Comparison of ENCODE assay signal across 20 cellular contexts in the genomic region with DNA sequence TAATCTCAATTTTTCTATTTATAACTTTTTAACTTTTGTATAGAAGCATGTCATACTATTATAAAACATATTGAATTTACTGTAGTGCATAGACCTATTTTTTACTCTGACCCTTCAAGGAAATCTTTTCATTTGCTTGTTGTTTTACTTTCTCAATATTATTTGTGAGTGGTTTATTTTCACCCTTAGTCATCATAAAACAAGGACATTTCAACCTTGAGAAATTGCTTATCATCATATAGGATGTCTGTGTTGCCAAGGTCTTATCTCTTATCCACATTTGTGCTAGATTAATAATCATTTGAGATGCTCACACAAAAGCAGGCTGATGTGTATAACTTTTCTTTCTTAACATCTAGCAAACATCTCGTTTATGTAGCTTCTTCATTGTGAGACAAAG.
A peak's percentile ranks its signal among the peaks of the same experiment; 100 is the strongest.
DNase-seq lines count a peak whose midpoint lies in the region; ATAC-seq, FAIRE-seq and TF ChIP-seq lines count a peak whose summit lies in the region.
"Had no signal": no experiment of that assay in that cellular context is flagged by ENCODE, and none has a peak within 500 bp of the region (broad histone marks: within the 10 kb centered on the region; RNA-seq: fewer than 3 reads in every experiment).

No MANE protein-coding gene starts in this region.

- H2BK20ac ChIP-seq in IMR-90 (ENCODE audit: low read depth, low read length), result no peak overlapping the region

- no peaks in the 10 kb centered on the region for H3K4me1 ChIP-seq in IMR-90 (ENCODE audit: control insufficient read depth, insufficient read depth, low read length)
- H3K4me1 ChIP-seq in K562 (replicated peaks in 1 of 2; ENCODE audit: control insufficient read depth in 2 of 2, insufficient read depth in 2 of 2, low read length in 2 of 2), result no peaks in the 10 kb centered on the region
- H3K4me1 ChIP-seq: BE2C, BLaER1 had no signal

- H2BK15ac ChIP-seq in IMR-90 (ENCODE audit: low read depth, low read length), result no peak overlapping the region

- H3K4ac ChIP-seq in IMR-90 (ENCODE audit: low read depth, low read length), result no peak overlapping the region

- H3K4me3 ChIP-seq in IMR-90 (ENCODE audit: insufficient read depth, low read depth, low read length) (no peak overlapping the region), K562 (no peak overlapping the region)
- H3K4me3 ChIP-seq: BLaER1 had no signal

- no peaks in the 10 kb centered on the region for H3K9me1 ChIP-seq in IMR-90 (ENCODE audit: insufficient read depth, low read length)
- H3K9me1 ChIP-seq in K562 (ENCODE audit: control insufficient read depth, insufficient read depth, low read length), result no peaks in the 10 kb centered on the region

- H3K27me3 ChIP-seq in IMR-90 (ENCODE audit: control insufficient read depth, insufficient read depth, low read length) (no peaks in the 10 kb centered on the region), K562 (ENCODE audit: control insufficient read depth in 2 of 2, insufficient read depth in 2 of 2, low read length in 2 of 2) (no peaks in the 10 kb centered on the region)
- H3K27me3 ChIP-seq: BE2C, BLaER1 had no signal

- H3K9me3 ChIP-seq in IMR-90 (ENCODE audit: control insufficient read depth, insufficient read depth, low read length) (peaks cover 6% of the 10 kb centered on the region; the same call in 1 of the 2 replicates), K562 (replicated peaks; ENCODE audit: control insufficient read depth, insufficient read depth, low read depth, low read length) (no peaks in the 10 kb centered on the region)
- H3K9me3 ChIP-seq: BE2C had no signal

- POLR2A ChIA-PET in IMR-90 (lab: Charles Lee; ENCODE audit: unreplicated experiment), result no interaction called here
- POLR2A ChIA-PET in K562 (lab: Yijun Ruan, JAX), result no interaction called here

- in situ Hi-C loops in IMR-90 (cut with MboI; ENCODE audit: low sequenced_read_pairs) (no loop called here), K562 (cut with MboI) (no loop called here)

- DNase-seq in D721Med (ENCODE audit: insufficient read length, low spot score), result no peak
- no peak for DNase-seq in IMR-90
- no peak for DNase-seq in K562 (ENCODE audit: extremely low read depth in 1 of 4, low spot score in 3 of 4)
- DNase-seq in NCI-H187 treated with DMSO at 0.1 percent for 48 hours (lab: John Stamatoyannopoulos, UW), result no peak
- DNase-seq in NCI-H2196 (lab: John Stamatoyannopoulos, UW; ENCODE audit: unreplicated experiment), result no peak
- DNase-seq in stimulated activated CD4-positive, alpha-beta T cell treated with anti-CD3 and anti-CD28 coated beads, Interleukin-12 subunit alpha, Interleukin-12 subunit beta, amount 100 ng/mL, for 4 hours, result no peak
- DNase-seq: 8988T; ACHN; BE2C; C1 segment of cervical spinal cord; CD4-positive, alpha-beta memory T cell; CD4-positive, CD25-positive, alpha-beta regulatory T cell; CD8-positive, alpha-beta memory T cell; COR-L47; DMS79 treated with DMSO at 0.1 percent for 48 hours; GF-D8 had no signal

- H2AFZ ChIP-seq in IMR-90 (replicated peaks; ENCODE audit: low read length, poor library complexity), result no peak overlapping the region
- H2AFZ ChIP-seq in K562 (ENCODE audit: low read depth, low read length), result no peak overlapping the region

- H3K79me2 ChIP-seq in K562 (ENCODE audit: control insufficient read depth, insufficient read depth, low read length), result no peaks in the 10 kb centered on the region

- WGBS in IMR-90 (ENCODE audit: extremely low coverage in 2 of 2, insufficient read length in 1 of 2), 2 experiments, result no CpG with 5 or more reads among the region's 1 CpG
- WGBS in K562 (ENCODE audit: insufficient coverage, low coverage, missing lambda C conversion rate), result 0% methylated on average over 1 of the region's 1 CpG

- H3K23ac ChIP-seq in IMR-90 (ENCODE audit: low read depth, low read length), result no peak overlapping the region

- no peak overlapping the region for H4K5ac ChIP-seq in IMR-90 (ENCODE audit: low read depth, low read length)

- H3K4me2 ChIP-seq in IMR-90 (ENCODE audit: low read depth, low read length), result no peak overlapping the region
- H3K4me2 ChIP-seq in K562 (ENCODE audit: insufficient read depth, low read length), result no peak overlapping the region
- H3K4me2 ChIP-seq: BLaER1 had no signal

- intact Hi-C loops in IMR-90 (cut with micrococcal nuclease) (no loop called here), K562 (cut with micrococcal nuclease) (no loop called here)

- CTCF ChIA-PET in IMR-90 (lab: Yijun Ruan, JAX), result interaction anchor here (0.6 kb wide), 1 partner anchor 30 kb away, joined by 3 read pairs; no protein-coding TSS in a partner anchor
- CTCF ChIA-PET in K562 (lab: Yijun Ruan, JAX; ENCODE audit: low intra/inter-chr PET ratio), result no interaction called here

- H3K14ac ChIP-seq in IMR-90 (replicated peaks; ENCODE audit: low read depth, low read length), result no peak overlapping the region

- H3K79me1 ChIP-seq in IMR-90 (ENCODE audit: low read depth in 1 of 2, low read length in 2 of 2), result no peaks in the 10 kb centered on the region

- TF ChIP-seq EP300 in K562 (IDR thresholded peaks at IDR 0.05; ENCODE audit: low read length), result no peak

- no peak overlapping the region for H2AK9ac ChIP-seq in IMR-90 (replicated peaks; ENCODE audit: low read depth, low read length, poor library complexity)

- H4K91ac ChIP-seq in IMR-90 (ENCODE audit: insufficient read depth, low read depth, low read length), result no peak overlapping the region

- FAIRE-seq in D721Med (lab: Jason Lieb, UNC), result peak; percentile 29
- FAIRE-seq in K562 (lab: Jason Lieb, UNC), result no peak
- FAIRE-seq: G401.6, GM12891, GM19239 had no signal

- H3K9ac ChIP-seq in IMR-90 (ENCODE audit: low read depth, low read length), result no peak overlapping the region
- no peak overlapping the region for H3K9ac ChIP-seq in K562 (ENCODE audit: insufficient read depth in 1 of 2, low read depth in 2 of 2, low read length in 2 of 2)
- H3K9ac ChIP-seq: BLaER1 had no signal

- BruUV-seq in IMR-90 (replicated peaks; lab: Mats Ljungman, UMichigan) (no TSS peak), K562 (replicated peaks; lab: Mats Ljungman, UMichigan) (no TSS peak)

- H3K27ac ChIP-seq in IMR-90 (ENCODE audit: insufficient read depth, low read length), result no peak overlapping the region
- H3K27ac ChIP-seq in K562 (ENCODE audit: extremely low read depth, low read depth, low read length), result no peak overlapping the region
- H3K27ac ChIP-seq: BLaER1 had no signal

- no peak overlapping the region for H2BK5ac ChIP-seq in IMR-90 (ENCODE audit: low read depth, low read length, poor library complexity, severe bottlenecking)

- no peak for TF ChIP-seq CTCF in D721Med (IDR thresholded peaks at IDR 0.05; ENCODE audit: insufficient read depth, missing control alignments)
- no peak for TF ChIP-seq CTCF in IMR-90 (conservative IDR thresholded peaks at IDR 0.05; ENCODE audit: low read depth, low read length)
- TF ChIP-seq CTCF in K562 (IDR thresholded peaks at IDR 0.05 in 2 of 3, conservative IDR thresholded peaks at IDR 0.05 in 1 of 3; ENCODE audit: insufficient read depth in 2 of 3, low read depth in 1 of 3, low read length in 3 of 3), result no peak

- no peak for TF ChIP-seq RAD21 in IMR-90 (IDR thresholded peaks at IDR 0.05; ENCODE audit: low read length)
- no peak for TF ChIP-seq RAD21 in K562 (CRISPR knock-in tag; conservative IDR thresholded peaks at IDR 0.05 in 1 of 2, IDR thresholded peaks at IDR 0.05 in 1 of 2)

- H3K18ac ChIP-seq in IMR-90 (ENCODE audit: low read depth, low read length), result no peak overlapping the region

- no peak overlapping the region for H2BK120ac ChIP-seq in IMR-90 (ENCODE audit: low read depth, low read length)

- H4K20me1 ChIP-seq in IMR-90 (ENCODE audit: insufficient read depth, low read length) (no peaks in the 10 kb centered on the region), K562 (replicated peaks; ENCODE audit: control insufficient read depth, insufficient read depth, low read length) (no peaks in the 10 kb centered on the region)
- H4K20me1 ChIP-seq: BLaER1 had no signal

- no peak overlapping the region for H2AK5ac ChIP-seq in IMR-90 (ENCODE audit: low read depth, low read length)

- no peak for ATAC-seq in IMR-90 (ENCODE audit: low read depth)
- no peak for ATAC-seq in K562

- H3K56ac ChIP-seq in IMR-90 (ENCODE audit: extremely low read depth, insufficient read depth, low read length), result no peak overlapping the region

- no peak for TF ChIP-seq POLR2A in IMR-90 (IDR thresholded peaks at IDR 0.05; ENCODE audit: low read depth, low read length)
- no peak for TF ChIP-seq POLR2A in K562 (conservative IDR thresholded peaks at IDR 0.05)

- H3K36me3 ChIP-seq in IMR-90 (ENCODE audit: control insufficient read depth, insufficient read depth, low read length) (no peaks in the 10 kb centered on the region), K562 (ENCODE audit: control insufficient read depth, insufficient read depth, low read length) (no peaks in the 10 kb centered on the region)
- H3K36me3 ChIP-seq: BE2C, BLaER1 had no signal

- dilution Hi-C loops in IMR-90 (cut with HindIII; ENCODE audit: low sequenced_read_pairs, unreplicated experiment), result no loop called here

- no peak overlapping the region for H4K8ac ChIP-seq in IMR-90 (ENCODE audit: low read depth in 2 of 2, low read length in 2 of 2)

TF ChIP-seq in IMR-90, 13 proteins besides CTCF, POLR2A, EP300 and RAD21:
- TF ChIP-seq MAFK (IDR thresholded peaks at IDR 0.05; ENCODE audit: low read depth, low read length) (0 out of 2 replicates have a peak, but pooled peaks have one; percentile 9), CHD1 (IDR thresholded peaks at IDR 0.05; ENCODE audit: low read depth, low read length) (no peak)

TF ChIP-seq in K562, 482 proteins besides CTCF, POLR2A, EP300 and RAD21:
- TF ChIP-seq KDM1A (IDR thresholded peaks at IDR 0.05) (no peak), ZNF316 (IDR thresholded peaks at IDR 0.05) (peak; percentile 17; the same call in 1 of the 2 replicates)
